In the genomic region with DNA sequence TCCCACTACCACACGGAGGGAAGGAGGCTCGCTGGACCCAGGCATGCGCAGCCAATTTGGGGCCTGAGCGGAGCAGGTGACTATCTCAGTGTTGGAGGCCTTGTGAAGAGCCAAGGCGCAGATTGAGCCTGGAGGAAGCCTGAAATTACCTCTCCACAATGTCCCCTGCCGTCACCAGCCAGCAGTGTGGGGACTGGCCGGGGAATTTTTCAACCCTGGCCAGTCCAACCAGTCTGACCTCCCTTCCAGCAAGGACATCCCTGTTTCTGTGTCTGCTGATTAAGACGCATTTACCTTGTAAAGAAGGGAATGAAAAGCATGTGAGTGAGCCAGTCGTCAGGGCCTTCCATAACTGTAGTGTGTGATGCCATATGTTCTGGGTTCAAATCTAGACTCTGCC, we compare ENCODE assay signal across 16 cellular contexts.
DNase-seq lines count a peak whose midpoint lies in the region; ATAC-seq and TF ChIP-seq lines count a peak whose summit lies in the region.
"Had no signal": no experiment of that assay in that cellular context is flagged by ENCODE, and none has a peak within 500 bp of the region (broad histone marks: within the 10 kb centered on the region; RNA-seq: fewer than 3 reads in every experiment).

No MANE protein-coding gene starts in this region.

- TF ChIP-seq CTCF in Caco-2 (IDR thresholded peaks at IDR 0.05; ENCODE audit: insufficient read depth in 1 of 2, low read depth in 1 of 2, low read length in 1 of 2, severe bottlenecking in 1 of 2, unreplicated experiment in 1 of 2) = no peak
- no peak for TF ChIP-seq CTCF in uterus (IDR thresholded peaks at IDR 0.05)

- H3K36me3 ChIP-seq in Caco-2 (ENCODE audit: control insufficient read depth, insufficient read depth, low read length) = no peaks in the 10 kb centered on the region
- H3K36me3 ChIP-seq in uterus = no peaks in the 10 kb centered on the region

- no peak for TF ChIP-seq POLR2A in uterus (IDR thresholded peaks at IDR 0.05)

- H3K9me3 ChIP-seq in Caco-2 = no peaks in the 10 kb centered on the region
- no peaks in the 10 kb centered on the region for H3K9me3 ChIP-seq in uterus

- no peaks in the 10 kb centered on the region for H3K27me3 ChIP-seq in Caco-2 (replicated peaks; ENCODE audit: control insufficient read depth, insufficient read depth, low read length)
- no peaks in the 10 kb centered on the region for H3K27me3 ChIP-seq in uterus

- H3K4me3 Mint-ChIP-seq in Caco-2 (ENCODE audit: unreplicated experiment) = peak overlapping the region; percentile 15
- H3K4me3 Mint-ChIP-seq: B cell; CD8-positive, alpha-beta T cell; GM23338 had no signal

- H3K4me1 ChIP-seq in Caco-2 (peaks cover 8% of the 10 kb centered on the region), uterus (no peaks in the 10 kb centered on the region)

- no peak overlapping the region for H3K27ac ChIP-seq in uterus

- H3K4me3 ChIP-seq in Caco-2 (ENCODE audit: low read depth, low read length) (no peak overlapping the region), uterus (no peak overlapping the region)
- H3K4me3 ChIP-seq: GM23338 had no signal

- POLR2A ChIA-PET in Caco-2 (lab: Charles Lee) = no interaction called here

- CTCF ChIA-PET in Caco-2 (lab: Charles Lee) = interaction anchor here (0.6 kb wide), 1 partner anchor 194 kb away, joined by 3 read pairs; no protein-coding TSS in a partner anchor

- peak overlapping the region; percentile 67 for H3K27ac Mint-ChIP-seq in Caco-2 (ENCODE audit: unreplicated experiment)
- H3K27ac Mint-ChIP-seq: B cell; CD8-positive, alpha-beta T cell; GM23338 had no signal

- intact Hi-C loops in Right ventricle myocardium inferior (cut with DNase I) = loop anchor here (5.0 to 10.0 kb wide), 4 partner anchors 197 to 590 kb away; a partner anchor contains a TSS
- intact Hi-C loops in left cardiac atrium (cut with DNase I) = no loop called here
- intact Hi-C loops in Caco-2 (cut with micrococcal nuclease; ENCODE audit: unreplicated experiment) = no loop called here
- intact Hi-C loops in uterus (cut with DNase I; ENCODE audit: low total_unique reads) = no loop called here

- no TSS peak for BruUV-seq in Caco-2 (replicated peaks; lab: Mats Ljungman, UMichigan)

- H3K4me1 Mint-ChIP-seq in Caco-2 (ENCODE audit: low read depth, unreplicated experiment) = peaks cover 15% of the 10 kb centered on the region
- H3K4me1 Mint-ChIP-seq: B cell, GM23338 had no signal

- H3K36me3 Mint-ChIP-seq in Caco-2 (ENCODE audit: insufficient read depth, unreplicated experiment) = no peaks in the 10 kb centered on the region
- H3K36me3 Mint-ChIP-seq: CD8-positive, alpha-beta T cell had no signal

- DNase-seq in Right ventricle myocardium inferior (ENCODE audit: missing footprints) (no peak), left cardiac atrium (no peak), Caco-2 (peak; percentile 42 to 43), left kidney (ENCODE audit: low read depth, low spot score) (peak; percentile 33), uterus (no peak), AML-193 (lab: John Stamatoyannopoulos, UW) (no peak)
- DNase-seq: ACHN; C1 segment of cervical spinal cord; CD8-positive, alpha-beta T cell; COR-L47; H7; IMR-90 had no signal

- no peaks in the 10 kb centered on the region for H3K27me3 Mint-ChIP-seq in Caco-2 (ENCODE audit: insufficient read depth, unreplicated experiment)
- H3K27me3 Mint-ChIP-seq: B cell had no signal

- no peaks in the 10 kb centered on the region for H3K9me3 Mint-ChIP-seq in Caco-2 (ENCODE audit: unreplicated experiment)
- H3K9me3 Mint-ChIP-seq: CD8-positive, alpha-beta T cell; GM23338 had no signal

- ATAC-seq in Right ventricle myocardium inferior (peak; percentile 14), left cardiac atrium (no peak), esophagus mucosa (peak; percentile 43), HG03457 (IDR thresholded peaks at IDR 0.05; ENCODE audit: unreplicated experiment) (no peak)
- ATAC-seq: CD8-positive, alpha-beta T cell; GM23338 had no signal

Comparison
In these comparisons a context has a peak if more than half of its experiments do, and no peak if none do; other contexts are left out.
1. ATAC-seq: peak in Right ventricle myocardium inferior (single experiment) and esophagus mucosa (single experiment); none in left cardiac atrium (0 of 2) and HG03457 (single experiment).
2. DNase-seq: peak in Caco-2 (2 of 2) and left kidney (single experiment); none in Right ventricle myocardium inferior (single experiment), left cardiac atrium (single experiment), uterus (0 of 2) and AML-193 (0 of 2).